In the genomic region with DNA sequence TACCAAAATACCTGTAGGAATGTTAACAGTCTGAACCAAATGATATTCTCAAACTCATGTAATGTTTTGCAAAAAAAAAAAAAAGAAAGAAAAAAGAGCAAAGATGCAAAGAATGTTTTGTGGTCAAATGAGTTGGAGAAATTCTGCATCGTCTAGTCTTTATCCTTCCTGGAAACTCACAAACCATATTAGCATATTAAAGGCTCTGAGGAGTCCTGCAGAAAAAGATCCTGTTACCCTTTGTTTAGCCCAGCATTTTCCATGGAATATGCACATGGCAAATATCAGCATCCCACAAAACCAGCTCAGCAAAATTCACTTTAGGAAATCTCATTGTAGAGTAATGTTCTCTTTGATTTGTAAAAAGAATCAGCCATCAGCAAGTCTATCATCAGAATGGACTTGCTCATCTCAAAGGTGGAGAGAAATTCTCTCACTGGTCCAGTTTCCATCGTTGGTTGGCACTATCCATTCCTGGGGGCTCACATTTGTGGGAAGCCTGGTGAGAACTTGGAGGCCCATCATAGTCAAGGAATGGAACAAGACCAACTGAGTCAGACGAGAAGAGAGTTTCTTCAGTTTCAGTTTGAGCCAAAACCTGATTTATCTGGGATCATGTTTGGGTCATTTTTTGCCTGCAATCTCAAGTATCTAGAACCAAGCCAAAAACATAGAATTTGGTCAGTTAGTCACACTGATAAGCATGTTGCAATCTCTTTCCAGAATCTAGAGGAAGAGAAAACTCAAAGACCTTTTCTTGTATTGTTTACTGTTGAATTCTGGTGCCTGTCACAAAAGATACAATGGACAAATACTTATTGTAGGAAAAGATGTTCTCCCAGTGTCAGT, we compare ENCODE assay signal across 14 cellular contexts.
"Had no signal": no experiment of that assay in that cellular context is flagged by ENCODE, and none has a peak within 500 bp of the region (broad histone marks: within the 10 kb centered on the region; RNA-seq: fewer than 3 reads in every experiment).

No MANE protein-coding gene starts in this region.

- H3K4me1 ChIP-seq: body of pancreas, foreskin keratinocyte, psoas muscle, suprapubic skin had no signal

- H3K27me3 ChIP-seq: body of pancreas, foreskin keratinocyte had no signal

- H3K36me3 ChIP-seq: esophagus muscularis mucosa, suprapubic skin had no signal

- ATAC-seq: activated naive CD8-positive, alpha-beta T cell treated with anti-CD3 and anti-CD28 coated beads, Interleukin-2, amount 50 U/mL, for 24 hours; body of pancreas; foreskin keratinocyte; psoas muscle; sciatic nerve had no signal

- H3K9me3 ChIP-seq: body of pancreas, esophagus muscularis mucosa, psoas muscle, suprapubic skin had no signal

- H3K4me3 ChIP-seq: body of pancreas, coronary artery, esophagus muscularis mucosa, psoas muscle, suprapubic skin had no signal

- DNase-seq: activated CD4-positive, CD25-positive, alpha-beta regulatory T cell treated with anti-CD3 and anti-CD28 coated beads, Interleukin-2, amount 50 U/mL, for 72 hours; activated naive CD4-positive, alpha-beta T cell treated with Interleukin-2 at 50 U/mL for 16 hours; activated naive CD8-positive, alpha-beta T cell treated with anti-CD3 and anti-CD28 coated beads, Interleukin-2, amount 50 U/mL, for 24 hours; activated T-cell treated with anti-CD3 and anti-CD28 coated beads for 4 hours; body of pancreas; central memory CD4-positive, alpha-beta T cell; foreskin keratinocyte; islet precursor cell; psoas muscle; T1000 had no signal

- H3K27ac ChIP-seq: body of pancreas, coronary artery, esophagus muscularis mucosa, foreskin keratinocyte, psoas muscle, suprapubic skin had no signal
